In the genomic region with DNA sequence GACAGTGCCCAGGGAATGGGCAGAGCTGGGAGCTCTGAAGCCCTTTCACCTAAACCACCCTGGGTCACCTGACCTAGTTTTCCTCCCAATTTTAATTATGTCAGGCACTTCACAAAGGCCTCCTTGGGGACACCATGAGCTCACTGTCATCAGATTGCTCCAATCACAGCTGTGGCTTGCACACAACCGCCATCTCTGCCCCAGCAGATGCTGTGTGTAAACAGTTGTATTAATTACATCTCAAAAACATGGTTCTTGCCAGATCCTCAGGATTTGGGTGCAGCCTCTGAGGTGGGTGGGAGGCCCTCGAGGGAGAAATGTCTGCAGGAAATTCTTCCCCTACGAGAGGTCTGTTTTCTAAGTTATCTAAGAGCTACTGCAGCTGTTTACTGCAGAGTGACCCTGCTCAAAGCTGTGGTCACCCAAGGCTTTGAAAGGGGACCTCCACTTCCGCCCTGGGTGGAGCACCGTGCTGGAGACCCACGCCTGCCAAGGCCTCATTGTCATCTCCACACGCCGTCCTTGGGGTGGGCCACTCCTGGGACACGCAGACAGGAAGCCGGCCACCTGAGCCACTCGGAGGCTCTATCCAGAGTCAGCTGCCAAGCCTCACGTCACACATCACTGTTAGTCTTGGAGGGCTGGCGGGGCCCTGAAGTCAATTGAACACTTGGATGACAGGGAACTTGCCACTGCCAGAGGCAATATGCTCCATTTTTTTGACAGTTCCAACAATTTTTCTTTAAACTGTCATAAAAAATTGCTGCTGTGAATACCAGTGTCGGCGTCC, we compare ENCODE assay signal across 1 cellular context.
TF ChIP-seq lines count a peak whose summit lies in the region.

No MANE protein-coding gene starts in this region.

TF ChIP-seq in HepG2, 621 proteins besides CTCF, POLR2A, EP300 and RAD21:
- TF ChIP-seq, protein P1, sequence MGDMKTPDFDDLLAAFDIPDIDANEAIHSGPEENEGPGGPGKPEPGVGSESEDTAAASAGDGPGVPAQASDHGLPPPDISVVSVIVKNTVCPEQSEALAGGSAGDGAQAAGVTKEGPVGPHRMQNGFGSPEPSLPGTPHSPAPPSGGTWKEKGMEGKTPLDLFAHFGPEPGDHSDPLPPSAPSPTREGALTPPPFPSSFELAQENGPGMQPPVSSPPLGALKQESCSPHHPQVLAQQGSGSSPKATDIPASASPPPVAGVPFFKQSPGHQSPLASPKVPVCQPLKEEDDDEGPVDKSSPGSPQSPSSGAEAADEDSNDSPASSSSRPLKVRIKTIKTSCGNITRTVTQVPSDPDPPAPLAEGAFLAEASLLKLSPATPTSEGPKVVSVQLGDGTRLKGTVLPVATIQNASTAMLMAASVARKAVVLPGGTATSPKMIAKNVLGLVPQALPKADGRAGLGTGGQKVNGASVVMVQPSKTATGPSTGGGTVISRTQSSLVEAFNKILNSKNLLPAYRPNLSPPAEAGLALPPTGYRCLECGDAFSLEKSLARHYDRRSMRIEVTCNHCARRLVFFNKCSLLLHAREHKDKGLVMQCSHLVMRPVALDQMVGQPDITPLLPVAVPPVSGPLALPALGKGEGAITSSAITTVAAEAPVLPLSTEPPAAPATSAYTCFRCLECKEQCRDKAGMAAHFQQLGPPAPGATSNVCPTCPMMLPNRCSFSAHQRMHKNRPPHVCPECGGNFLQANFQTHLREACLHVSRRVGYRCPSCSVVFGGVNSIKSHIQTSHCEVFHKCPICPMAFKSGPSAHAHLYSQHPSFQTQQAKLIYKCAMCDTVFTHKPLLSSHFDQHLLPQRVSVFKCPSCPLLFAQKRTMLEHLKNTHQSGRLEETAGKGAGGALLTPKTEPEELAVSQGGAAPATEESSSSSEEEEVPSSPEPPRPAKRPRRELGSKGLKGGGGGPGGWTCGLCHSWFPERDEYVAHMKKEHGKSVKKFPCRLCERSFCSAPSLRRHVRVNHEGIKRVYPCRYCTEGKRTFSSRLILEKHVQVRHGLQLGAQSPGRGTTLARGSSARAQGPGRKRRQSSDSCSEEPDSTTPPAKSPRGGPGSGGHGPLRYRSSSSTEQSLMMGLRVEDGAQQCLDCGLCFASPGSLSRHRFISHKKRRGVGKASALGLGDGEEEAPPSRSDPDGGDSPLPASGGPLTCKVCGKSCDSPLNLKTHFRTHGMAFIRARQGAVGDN (CRISPR knock-in tag; IDR thresholded peaks at IDR 0.05), result peak; percentile 16; the same call in 1 of the 2 replicates
- no peak for TF ChIP-seq ZNF354B (CRISPR knock-in tag; IDR thresholded peaks at IDR 0.05)
